Comparison of ENCODE assay signal across 9 cellular contexts in the genomic region with DNA sequence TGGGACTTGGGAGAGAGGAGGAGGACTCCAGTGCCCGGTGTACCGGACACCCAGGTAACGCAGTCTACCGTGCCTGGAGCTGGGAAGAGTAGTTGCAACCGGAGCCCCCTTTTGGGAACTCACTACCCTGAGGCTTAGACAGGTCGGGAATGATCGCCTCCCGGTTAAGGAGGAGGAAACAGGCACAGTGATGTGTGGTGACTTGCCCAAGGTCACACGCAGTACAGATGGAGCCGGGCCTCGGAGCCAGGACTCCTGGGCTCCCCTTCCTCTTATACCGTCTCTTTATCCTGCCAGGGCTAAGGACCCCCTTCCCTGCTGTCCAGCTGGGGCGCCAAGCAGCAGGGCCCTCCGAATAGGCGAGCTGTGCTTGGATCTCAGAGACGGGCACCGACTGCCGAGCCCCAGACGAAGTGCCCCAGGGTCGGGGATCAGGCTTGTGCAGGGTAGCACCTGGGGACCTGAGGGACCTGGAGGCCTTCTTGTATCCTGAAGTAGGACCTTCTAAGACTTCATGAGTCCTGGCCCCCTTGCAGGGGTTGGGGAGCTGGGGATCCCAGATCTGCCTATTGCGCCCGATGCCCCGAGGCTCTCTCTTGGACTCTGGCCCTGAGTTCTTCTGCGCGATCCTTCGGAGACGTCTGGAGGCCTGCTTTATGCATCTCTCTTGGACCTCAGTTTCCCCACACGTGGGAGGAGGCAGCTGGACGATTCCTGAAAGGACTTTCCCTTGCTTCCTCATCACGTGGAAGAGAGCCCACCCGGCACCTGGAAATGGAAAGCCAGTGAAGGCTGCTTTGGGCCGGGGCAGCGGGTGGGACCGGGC. TPM values are rescaled to one million over a fixed set of nuclear protein-coding genes. Genes with fewer than 3 reads are reported as not detected.
DNase-seq lines count a peak whose midpoint lies in the region; ATAC-seq, FAIRE-seq and TF ChIP-seq lines count a peak whose summit lies in the region.
"Had no signal": no experiment of that assay in that cellular context is flagged by ENCODE, and none has a peak within 500 bp of the region (broad histone marks: within the 10 kb centered on the region; RNA-seq: fewer than 3 reads in every experiment).

No MANE protein-coding gene starts in this region.

- peaks cover 70% of the 10 kb centered on the region for H3K27me3 Mint-ChIP-seq in mesothelial cell of epicardium (ENCODE audit: low read depth)

- DNase-seq in cardiac septum (ENCODE audit: low spot score) (peak; percentile 69), left ventricle myocardium superior (no peak), astrocyte of the cerebellum (ENCODE audit: low read depth) (no peak), mesothelial cell of epicardium (ENCODE audit: low spot score in 2 of 2, unreplicated experiment in 2 of 2) (no peak), H54 (ENCODE audit: insufficient read length, low spot score) (no peak), NCI-H187 treated with DMSO at 0.1 percent for 48 hours (lab: John Stamatoyannopoulos, UW) (no peak)
- no peak for DNase-seq in activated naive CD4-positive, alpha-beta T cell treated with anti-CD3 and anti-CD28 coated beads, Interleukin-2, amount 50 U/mL, for 16 hours

- peak overlapping the region; percentile 96 for H3K4me3 Mint-ChIP-seq in mesothelial cell of epicardium

- no peaks in the 10 kb centered on the region for H3K36me3 Mint-ChIP-seq in mesothelial cell of epicardium

- no peak for ATAC-seq in left ventricle myocardium superior

- 3% methylated on average over 34 of the region's 34 CpGs for WGBS in urinary bladder

- FAIRE-seq in H54 (lab: Jason Lieb, UNC): no peak

- in situ Hi-C loops in astrocyte of the cerebellum (cut with HindIII; ENCODE audit: low sequenced_read_pairs): no loop called here

- intact Hi-C loops in cardiac septum (cut with DNase I): no loop called here
- intact Hi-C loops in left ventricle myocardium superior (cut with micrococcal nuclease): no loop called here

- H3K4me1 ChIP-seq in urinary bladder (ENCODE audit: insufficient read depth): peaks cover 4% of the 10 kb centered on the region

- TF ChIP-seq POLR2A in H54 (IDR thresholded peaks at IDR 0.05; ENCODE audit: low read depth, low read length): no peak

- peaks cover 62% of the 10 kb centered on the region for H3K4me1 Mint-ChIP-seq in mesothelial cell of epicardium

- peak overlapping the region; percentile 23 for H3K4me3 ChIP-seq in astrocyte of the cerebellum (ENCODE audit: low read depth, low read length)
- H3K4me3 ChIP-seq in urinary bladder (ENCODE audit: low read depth, low read length): peak overlapping the region; percentile 28

- no peaks in the 10 kb centered on the region for H3K36me3 ChIP-seq in urinary bladder (ENCODE audit: insufficient read depth)

- no peak overlapping the region for H3K27ac Mint-ChIP-seq in mesothelial cell of epicardium

- TF ChIP-seq CTCF in astrocyte of the cerebellum (IDR thresholded peaks at IDR 0.05; ENCODE audit: low read depth, low read length, missing control alignments) (no peak), mesothelial cell of epicardium (IDR thresholded peaks at IDR 0.05; ENCODE audit: unreplicated experiment) (no peak)

- no peaks in the 10 kb centered on the region for H3K9me3 Mint-ChIP-seq in mesothelial cell of epicardium

- no peak overlapping the region for H3K27ac ChIP-seq in urinary bladder (ENCODE audit: low read depth)
- H3K27ac ChIP-seq: C4-2B had no signal

RNA-seq across cellular contexts. Expression of gene CYP26A1, which starts 0.8 kb away (rescaled TPM):
- total RNA-seq in cardiac septum (not detected), left ventricle myocardium superior (not detected), mesothelial cell of epicardium (70.6 to 76.5 TPM (median 76.0 TPM) in 3 replicates), urinary bladder (not detected)
- polyA plus RNA-seq in urinary bladder: not detected

RNA-seq across cellular contexts. Expression of gene CYP26C1, which starts 12.3 kb away (rescaled TPM):
- total RNA-seq in cardiac septum (not detected), left ventricle myocardium superior (not detected), mesothelial cell of epicardium (0.38 to 0.60 TPM (median 0.44 TPM) in 3 replicates), urinary bladder (not detected)
- not detected for polyA plus RNA-seq in urinary bladder

Comparison
In these comparisons a context has a peak if more than half of its experiments do, and no peak if none do; other contexts are left out.
1. RNA of gene CYP26A1, which starts 0.8 kb away (total RNA-seq): 70.6 to 76.5 TPM in mesothelial cell of epicardium; not detected in cardiac septum (single experiment), not detected in left ventricle myocardium superior (single experiment) and not detected in urinary bladder (single experiment); every median in the first group is over 10 times any median in the second.